In genomic region chr10:48655426-48656240, GRCh38 we compare ENCODE assay signal across 8 cellular contexts. TPM values are rescaled to one million over a fixed set of nuclear protein-coding genes. Genes with fewer than 3 reads are reported as not detected.
DNase-seq lines count a peak whose midpoint lies in the region; ATAC-seq and TF ChIP-seq lines count a peak whose summit lies in the region.

No MANE protein-coding gene starts in this region.

- no peaks in the 10 kb centered on the region for H3K79me2 ChIP-seq in Loucy (ENCODE audit: insufficient read depth, low read length)

- H3K9me2 ChIP-seq in Loucy (replicated peaks; ENCODE audit: low read depth, low read length): no peaks in the 10 kb centered on the region

- peak overlapping the region; percentile 27 for H3K4me2 ChIP-seq in Loucy (ENCODE audit: low read depth, low read length, poor library complexity, severe bottlenecking)

- H3K4me1 Mint-ChIP-seq in MCF 10A (ENCODE audit: insufficient read depth, unreplicated experiment): peaks cover 13% of the 10 kb centered on the region

- peak overlapping the region in 1 of 8 donors; percentile 26 for H3K27ac ChIP-seq in spleen

- H3K27me3 ChIP-seq in Loucy (ENCODE audit: insufficient read depth, low read length, poor library complexity, severe bottlenecking) (no peaks in the 10 kb centered on the region), spleen (replicated peaks in 1 of 7) (peaks cover 0 to 65% (median 8%) of the 10 kb centered on the region in 7 donors)

- DNase-seq in D341Med (ENCODE audit: low spot score): peak; percentile 65
- DNase-seq in MCF 10A (ENCODE audit: unreplicated experiment): peak; percentile 83
- peak; percentile 42 for DNase-seq in islet precursor cell
- peak; percentile 90 for DNase-seq in spleen
- DNase-seq in activated effector memory CD4-positive, alpha-beta T cell treated with anti-CD3 and anti-CD28 coated beads, Interleukin-2, amount 50 U/mL, for 16 hours: no peak

- H3K4me3 ChIP-seq in Loucy (ENCODE audit: low read length, poor library complexity, severe bottlenecking) (no peak overlapping the region), spleen (peak overlapping the region in 7 of 8 donors; percentile 19 to 70 (median 44))

- no TSS peak for BruUV-seq in MCF 10A (replicated peaks; lab: Mats Ljungman, UMichigan)

- POLR2A ChIA-PET in MCF 10A (lab: Yijun Ruan, JAX): interaction anchor here (0.6 to 2.4 kb wide), 17 partner anchors 25 to 883 kb away, joined by 3 to 9 read pairs (median 4); partner anchors contain the start of gene ERCC6

- peaks cover 56% of the 10 kb centered on the region for H3K27me3 Mint-ChIP-seq in MCF 10A (ENCODE audit: insufficient read depth, unreplicated experiment)

- no peak overlapping the region for H3K27ac Mint-ChIP-seq in MCF 10A (ENCODE audit: low read depth, unreplicated experiment)

- CTCF ChIA-PET in MCF 10A (lab: Yijun Ruan, JAX): interaction anchor here (0.6 to 6.2 kb wide), 98 partner anchors 8 to 884 kb away, joined by 3 to 428 read pairs (median 5); partner anchors contain the start of genes ARHGAP22 and WDFY4

- WGBS in spleen, 5 donors: 22 to 33% (median 28%) methylated on average over 15 to 55 of the region's 55 CpGs

- no peak overlapping the region for H3K9ac ChIP-seq in Loucy (ENCODE audit: low read depth, low read length, poor library complexity, severe bottlenecking)

- no peak overlapping the region for H2AFZ ChIP-seq in Loucy (ENCODE audit: low read length)

- no peaks in the 10 kb centered on the region for H3K9me3 Mint-ChIP-seq in MCF 10A (ENCODE audit: unreplicated experiment)

- peak; percentile 32 for ATAC-seq in GM21447 (IDR thresholded peaks at IDR 0.05; ENCODE audit: unreplicated experiment)
- no peak for ATAC-seq in HG02870 (IDR thresholded peaks at IDR 0.05; ENCODE audit: unreplicated experiment)

- H3K4me1 ChIP-seq in Loucy (ENCODE audit: insufficient read depth, low read length, poor library complexity, severe bottlenecking) (peaks cover 15% of the 10 kb centered on the region), spleen (peaks cover 11 to 56% (median 31%) of the 10 kb centered on the region in 6 donors)

- no peak for TF ChIP-seq POLR2A in spleen (IDR thresholded peaks at IDR 0.05)

- intact Hi-C loops in MCF 10A (cut with micrococcal nuclease) (loop anchor here (1.0 kb wide), 3 partner anchors 47 to 211 kb away; no protein-coding TSS in a partner anchor), spleen (cut with DNase I; ENCODE audit: low total_unique reads) (loop anchor here (2.0 to 5.0 kb wide), 3 partner anchors 101 to 862 kb away; no protein-coding TSS in a partner anchor)

- H3K9me3 ChIP-seq in Loucy (ENCODE audit: insufficient read depth, low read depth, low read length) (no peaks in the 10 kb centered on the region), spleen (no peaks in the 10 kb centered on the region)

- no peaks in the 10 kb centered on the region for H3F3A ChIP-seq in Loucy (ENCODE audit: low read depth)

- H3K36me3 ChIP-seq in Loucy (ENCODE audit: insufficient read depth, low read length) (no peaks in the 10 kb centered on the region), spleen (no peaks in the 10 kb centered on the region)

- peak overlapping the region; percentile 73 for H3K4me3 Mint-ChIP-seq in MCF 10A (ENCODE audit: unreplicated experiment)

- TF ChIP-seq CTCF in Loucy (conservative IDR thresholded peaks at IDR 0.05; ENCODE audit: low read length) (no peak), MCF 10A (IDR thresholded peaks at IDR 0.05; ENCODE audit: unreplicated experiment) (no peak), spleen (IDR thresholded peaks at IDR 0.05 in 8 of 11, conservative IDR thresholded peaks at IDR 0.05 in 3 of 11) (no peak)

- no peaks in the 10 kb centered on the region for H4K20me1 ChIP-seq in Loucy (ENCODE audit: insufficient read depth, low read length, poor library complexity, severe bottlenecking)

- peaks cover 6% of the 10 kb centered on the region for H3K36me3 Mint-ChIP-seq in MCF 10A (ENCODE audit: insufficient read depth, unreplicated experiment)

RNA-seq across cellular contexts. Expression of gene WDFY4, which starts 29.0 kb away (rescaled TPM):
- total RNA-seq in MCF 10A (2022) (not detected in 2 replicates), spleen (100 to 1,000 TPM in 3 of 7 donors, 10 to 100 TPM in 4; 72.1 to 120 (median 96.8) TPM)
- 10 to 100 TPM; 31.7 to 49.7 (median 39.0) TPM for polyA plus RNA-seq in spleen

RNA-seq across cellular contexts. Expression of gene ARHGAP22, which starts 50.8 kb away (rescaled TPM):
- total RNA-seq in MCF 10A (2022) (4.0 and 6.3 TPM in 2 replicates), spleen (1 to 10 TPM in 5 of 7 donors, under 1 TPM in 2; 0.56 to 7.5 (median 3.1) TPM)
- 1 to 10 TPM; 1.9 to 5.1 (median 3.4) TPM for polyA plus RNA-seq in spleen

Comparison
In these comparisons a context has a peak if more than half of its experiments do, and no peak if none do; other contexts are left out.
1. RNA of gene WDFY4, which starts 29.0 kb away (total RNA-seq): 72.1 to 120 TPM in spleen; not detected in MCF 10A; every median in the first group is over 10 times any median in the second.